In genomic region chr17:78016852-78017251, GRCh38 we compare ENCODE assay signal across 25 cellular contexts.
"Had no signal": no experiment of that assay in that cellular context is flagged by ENCODE, and none has a peak within 500 bp of the region (broad histone marks: within the 10 kb centered on the region; RNA-seq: fewer than 3 reads in every experiment).

No MANE protein-coding gene starts in this region.

- FAIRE-seq: endometrium, frontal cortex, islet of Langerhans, keratinocyte had no signal

- H3K4me1 Mint-ChIP-seq: mesothelial cell of epicardium had no signal

- H3K9me3 ChIP-seq: colonic mucosa, esophagus muscularis mucosa, gastroesophageal sphincter, heart right ventricle, left lung, lower lobe of right lung, mucosa of descending colon had no signal

- ATAC-seq: effector memory CD8-positive, alpha-beta T cell; foreskin keratinocyte; gastroesophageal sphincter; left cardiac atrium; left lung; lower lobe of right lung; mucosa of descending colon; naive thymus-derived CD8-positive, alpha-beta T cell had no signal

- H3K4me3 Mint-ChIP-seq: dendritic cell treated with granulocyte-macrophage colony-stimulating factor and Interleukin-4, amounts not matched to agents 40 ng/mL and 50 ng/mL, for 4 days; effector memory CD8-positive, alpha-beta T cell; endodermal cell; mesothelial cell of epicardium; naive B cell; naive thymus-derived CD8-positive, alpha-beta T cell had no signal

- H3K27me3 Mint-ChIP-seq: dendritic cell treated with granulocyte-macrophage colony-stimulating factor and Interleukin-4, amounts not matched to agents 40 ng/mL and 50 ng/mL, for 4 days; effector memory CD8-positive, alpha-beta T cell; naive B cell; naive thymus-derived CD8-positive, alpha-beta T cell had no signal

- H3K27me3 ChIP-seq: colonic mucosa, esophagus muscularis mucosa, gastroesophageal sphincter, heart right ventricle, left lung had no signal

- H3K4me3 ChIP-seq: colonic mucosa, esophagus muscularis mucosa, gastroesophageal sphincter, heart right ventricle, left lung, lower lobe of right lung, mucosa of descending colon had no signal

- H3K36me3 Mint-ChIP-seq: mesothelial cell of epicardium, naive B cell had no signal

- H3K27ac ChIP-seq: colonic mucosa, epithelial cell of prostate, esophagus muscularis mucosa, foreskin keratinocyte, gastroesophageal sphincter, heart right ventricle, left lung, lower lobe of right lung had no signal

- DNase-seq: colonic mucosa; cortex of kidney; effector CD8-positive, alpha-beta T cell; effector memory CD8-positive, alpha-beta T cell; foreskin keratinocyte; heart right ventricle; hippocampal formation; left cardiac atrium; left lung; left ventricle myocardium superior; lower lobe of right lung; mesenchymal stem cell; mucosa of descending colon; naive B cell; naive thymus-derived CD8-positive, alpha-beta T cell had no signal

- H3K9me3 Mint-ChIP-seq: dendritic cell treated with granulocyte-macrophage colony-stimulating factor and Interleukin-4, amounts not matched to agents 40 ng/mL and 50 ng/mL, for 4 days; effector memory CD8-positive, alpha-beta T cell; endodermal cell; mesothelial cell of epicardium; naive B cell; naive thymus-derived CD8-positive, alpha-beta T cell had no signal

- H3K36me3 ChIP-seq: colonic mucosa, left lung had no signal

- H3K27ac Mint-ChIP-seq: dendritic cell treated with granulocyte-macrophage colony-stimulating factor and Interleukin-4, amounts not matched to agents 40 ng/mL and 50 ng/mL, for 4 days; effector memory CD8-positive, alpha-beta T cell; endodermal cell; mesothelial cell of epicardium had no signal

- H3K4me1 ChIP-seq: colonic mucosa, foreskin keratinocyte, left lung, lower lobe of right lung had no signal
